Comparison of ENCODE assay signal across 8 cellular contexts in genomic region chr10:104809288-104810090, GRCh38.
DNase-seq lines count a peak whose midpoint lies in the region; ATAC-seq and TF ChIP-seq lines count a peak whose summit lies in the region.

No MANE protein-coding gene starts in this region.

- no peak for ATAC-seq in activated CD4-positive, CD25-positive, alpha-beta regulatory T cell treated with anti-CD3 and anti-CD28 coated beads, Interleukin-2, amount 50 U/mL, for 24 hours

- TF ChIP-seq CTCF in GM12865 (IDR thresholded peaks at IDR 0.05; ENCODE audit: insufficient read depth, low read depth, low read length, missing control alignments), result no peak
- TF ChIP-seq CTCF in fibroblast of mammary gland (conservative IDR thresholded peaks at IDR 0.05; ENCODE audit: control insufficient read depth, insufficient read depth, low read depth, low read length), result no peak

- H3K4me3 ChIP-seq in GM12865 (ENCODE audit: low read depth, low read length), result no peak overlapping the region
- H3K4me3 ChIP-seq in Jurkat, Clone E6-1 (ENCODE audit: low read length), result no peak overlapping the region
- no peak overlapping the region for H3K4me3 ChIP-seq in fibroblast of mammary gland (ENCODE audit: control insufficient read depth, low read depth, low read length)

- DNase-seq in GM12865 (ENCODE audit: low read depth) (peak; percentile 66), H4 (ENCODE audit: low spot score) (peak; percentile 65), fibroblast of mammary gland (ENCODE audit: low read depth) (peak; percentile 60), NK-92 (lab: John Stamatoyannopoulos, UW; ENCODE audit: unreplicated experiment) (no peak), middle frontal gyrus (ENCODE audit: extremely low spot score, low spot score) (no peak), amniotic stem cell (lab: John Stamatoyannopoulos, UW) (no peak)
- peak; percentile 27 for DNase-seq in Jurkat, Clone E6-1 (ENCODE audit: low read depth, low spot score)

Comparison
In these comparisons a context has a peak if more than half of its experiments do, and no peak if none do; other contexts are left out.
1. DNase-seq: peak in GM12865 (single experiment), H4 (single experiment), Jurkat, Clone E6-1 (single experiment) and fibroblast of mammary gland (single experiment); none in NK-92 (single experiment), middle frontal gyrus (single experiment) and amniotic stem cell (single experiment).